In genomic region chr9:114343471-114344187, GRCh38 we compare ENCODE assay signal across 17 cellular contexts. TPM values are rescaled to one million over a fixed set of nuclear protein-coding genes. Genes with fewer than 3 reads are reported as not detected.
DNase-seq lines count a peak whose midpoint lies in the region; ATAC-seq and TF ChIP-seq lines count a peak whose summit lies in the region.
"Had no signal": no experiment of that assay in that cellular context is flagged by ENCODE, and none has a peak within 500 bp of the region (broad histone marks: within the 10 kb centered on the region; RNA-seq: fewer than 3 reads in every experiment).

No MANE protein-coding gene starts in this region.

- H3K4me1 Mint-ChIP-seq in activated CD8-positive, alpha-beta memory T cell treated with anti-CD3 and anti-CD28 coated beads, Interleukin-2, amount 10 ng/mL, durations not matched to agents 7 days and 5 days, result peaks cover 25% of the 10 kb centered on the region
- H3K4me1 Mint-ChIP-seq in activated CD8-positive, alpha-beta T cell treated with anti-CD3 and anti-CD28 coated beads for 36 hours (ENCODE audit: low read depth), result peaks cover 49% of the 10 kb centered on the region
- H3K4me1 Mint-ChIP-seq in stimulated activated effector memory CD8-positive, alpha-beta T cell treated with anti-CD3 and anti-CD28 coated beads, Interleukin-12 subunit alpha, Interleukin-12 subunit beta, amount 100 ng/mL, for 72 hours, result peaks cover 35% of the 10 kb centered on the region

- H3K27me3 Mint-ChIP-seq in activated CD8-positive, alpha-beta memory T cell treated with anti-CD3 and anti-CD28 coated beads, Interleukin-2, amount 10 ng/mL, durations not matched to agents 7 days and 5 days, result no peaks in the 10 kb centered on the region
- no peaks in the 10 kb centered on the region for H3K27me3 Mint-ChIP-seq in activated CD8-positive, alpha-beta T cell treated with anti-CD3 and anti-CD28 coated beads for 36 hours
- H3K27me3 Mint-ChIP-seq: dendritic cell treated with granulocyte-macrophage colony-stimulating factor and Interleukin-4, amounts not matched to agents 40 ng/mL and 50 ng/mL, for 4 days had no signal

- H3K36me3 Mint-ChIP-seq in activated CD8-positive, alpha-beta memory T cell treated with anti-CD3 and anti-CD28 coated beads, Interleukin-2, amount 10 ng/mL, durations not matched to agents 7 days and 5 days, result peaks cover 86% of the 10 kb centered on the region
- peaks cover 89% of the 10 kb centered on the region for H3K36me3 Mint-ChIP-seq in activated CD8-positive, alpha-beta T cell treated with anti-CD3 and anti-CD28 coated beads for 36 hours (ENCODE audit: low read depth)
- peaks cover 100% of the 10 kb centered on the region for H3K36me3 Mint-ChIP-seq in stimulated activated effector memory CD8-positive, alpha-beta T cell treated with anti-CD3 and anti-CD28 coated beads, Interleukin-12 subunit alpha, Interleukin-12 subunit beta, amount 100 ng/mL, for 72 hours

- no peak overlapping the region for H3K4me3 Mint-ChIP-seq in activated CD8-positive, alpha-beta memory T cell treated with anti-CD3 and anti-CD28 coated beads, Interleukin-2, amount 10 ng/mL, durations not matched to agents 7 days and 5 days
- H3K4me3 Mint-ChIP-seq in activated CD8-positive, alpha-beta T cell treated with anti-CD3 and anti-CD28 coated beads for 36 hours, result no peak overlapping the region
- H3K4me3 Mint-ChIP-seq in stimulated activated effector memory CD8-positive, alpha-beta T cell treated with anti-CD3 and anti-CD28 coated beads, Interleukin-12 subunit alpha, Interleukin-12 subunit beta, amount 100 ng/mL, for 72 hours, result no peak overlapping the region
- H3K4me3 Mint-ChIP-seq: dendritic cell treated with granulocyte-macrophage colony-stimulating factor and Interleukin-4, amounts not matched to agents 40 ng/mL and 50 ng/mL, for 4 days; GM23338 had no signal

- intact Hi-C loops in activated CD8-positive, alpha-beta T cell treated with anti-CD3 and anti-CD28 coated beads for 36 hours (cut with micrococcal nuclease), result no loop called here

- no peak for DNase-seq in activated CD8-positive, alpha-beta memory T cell treated with anti-CD3 and anti-CD28 coated beads, Interleukin-2, amount 10 ng/mL, durations not matched to agents 7 days and 5 days
- no peak for DNase-seq in activated CD8-positive, alpha-beta memory T cell treated with anti-CD3 and anti-CD28 coated beads, Interleukin-2, amount 50 U/mL, for 48 hours
- no peak for DNase-seq in activated CD8-positive, alpha-beta T cell treated with anti-CD3 and anti-CD28 coated beads for 36 hours
- DNase-seq in fibroblast of peridontal ligament (ENCODE audit: extremely low read depth) (peak; percentile 32), DMS53 treated with DMSO at 0.1 percent for 48 hours (lab: John Stamatoyannopoulos, UW; ENCODE audit: unreplicated experiment) (no peak)
- DNase-seq in stimulated activated effector memory CD8-positive, alpha-beta T cell treated with anti-CD3 and anti-CD28 coated beads, Interleukin-12 subunit alpha, Interleukin-12 subunit beta, amount 100 ng/mL, for 72 hours (ENCODE audit: low spot score in 2 of 2), result no peak
- DNase-seq: amygdala, NCI-H1694 treated with DMSO at 0.1 percent for 48 hours, NCI-H526, occipital lobe, T-helper 9 cell had no signal

- no peaks in the 10 kb centered on the region for H3K9me3 Mint-ChIP-seq in activated CD8-positive, alpha-beta memory T cell treated with anti-CD3 and anti-CD28 coated beads, Interleukin-2, amount 10 ng/mL, durations not matched to agents 7 days and 5 days (ENCODE audit: low read depth)
- no peaks in the 10 kb centered on the region for H3K9me3 Mint-ChIP-seq in activated CD8-positive, alpha-beta T cell treated with anti-CD3 and anti-CD28 coated beads for 36 hours
- H3K9me3 Mint-ChIP-seq in stimulated activated effector memory CD8-positive, alpha-beta T cell treated with anti-CD3 and anti-CD28 coated beads, Interleukin-12 subunit alpha, Interleukin-12 subunit beta, amount 100 ng/mL, for 72 hours, result no peaks in the 10 kb centered on the region
- H3K9me3 Mint-ChIP-seq: dendritic cell treated with granulocyte-macrophage colony-stimulating factor and Interleukin-4, amounts not matched to agents 40 ng/mL and 50 ng/mL, for 4 days; GM23338 had no signal

- no peak for TF ChIP-seq CTCF in activated CD8-positive, alpha-beta T cell treated with anti-CD3 and anti-CD28 coated beads for 36 hours (IDR thresholded peaks at IDR 0.05)

- POLR2A ChIA-PET in activated CD8-positive, alpha-beta T cell treated with anti-CD3 and anti-CD28 coated beads for 36 hours (lab: Charles Lee), result interaction anchor here (1.6 to 18.4 kb wide), 2 partner anchors 18 to 41 kb away, joined by 6 to 277 read pairs; partner anchors contain the start of gene AKNA

- no peak for ATAC-seq in activated CD8-positive, alpha-beta memory T cell treated with anti-CD3 and anti-CD28 coated beads, Interleukin-2, amount 10 ng/mL, durations not matched to agents 7 days and 5 days
- no peak for ATAC-seq in activated CD8-positive, alpha-beta T cell treated with anti-CD3 and anti-CD28 coated beads for 36 hours
- ATAC-seq in stimulated activated effector memory CD8-positive, alpha-beta T cell treated with anti-CD3 and anti-CD28 coated beads, Interleukin-12 subunit alpha, Interleukin-12 subunit beta, amount 100 ng/mL, for 72 hours, result no peak
- no peak for ATAC-seq in GM19452 (IDR thresholded peaks at IDR 0.05; ENCODE audit: unreplicated experiment)
- no peak for ATAC-seq in GM18867 (IDR thresholded peaks at IDR 0.05; ENCODE audit: unreplicated experiment)
- ATAC-seq: GM23338 had no signal

- peak overlapping the region; percentile 50 for H3K27ac Mint-ChIP-seq in activated CD8-positive, alpha-beta memory T cell treated with anti-CD3 and anti-CD28 coated beads, Interleukin-2, amount 10 ng/mL, durations not matched to agents 7 days and 5 days
- H3K27ac Mint-ChIP-seq in activated CD8-positive, alpha-beta T cell treated with anti-CD3 and anti-CD28 coated beads for 36 hours, result peak overlapping the region; percentile 84
- peak overlapping the region; percentile 92 for H3K27ac Mint-ChIP-seq in stimulated activated effector memory CD8-positive, alpha-beta T cell treated with anti-CD3 and anti-CD28 coated beads, Interleukin-12 subunit alpha, Interleukin-12 subunit beta, amount 100 ng/mL, for 72 hours
- H3K27ac Mint-ChIP-seq: dendritic cell treated with granulocyte-macrophage colony-stimulating factor and Interleukin-4, amounts not matched to agents 40 ng/mL and 50 ng/mL, for 4 days; GM23338 had no signal

- CTCF ChIA-PET in activated CD8-positive, alpha-beta memory T cell treated with anti-CD3 and anti-CD28 coated beads, Interleukin-2, amount 10 ng/mL, durations not matched to agents 7 days and 5 days (lab: Charles Lee), result interaction anchor here (8.4 kb wide), 1 partner anchor 41 kb away, joined by 55 read pairs; the partner anchor contains the start of gene AKNA
- CTCF ChIA-PET in activated CD8-positive, alpha-beta T cell treated with anti-CD3 and anti-CD28 coated beads for 36 hours (lab: Charles Lee), result interaction anchor here (9.9 kb wide), 1 partner anchor 44 kb away, joined by 98 read pairs; the partner anchor contains the start of gene AKNA

RNA-seq across cellular contexts. Expression of gene ORM2, which starts 14.0 kb away (rescaled TPM):
- not detected for total RNA-seq in activated CD8-positive, alpha-beta memory T cell treated with anti-CD3 and anti-CD28 coated beads, Interleukin-2, amount 10 ng/mL, durations not matched to agents 7 days and 5 days
- not detected for total RNA-seq in activated CD8-positive, alpha-beta T cell treated with anti-CD3 and anti-CD28 coated beads for 36 hours
- total RNA-seq: lung microvascular endothelial cell, occipital lobe, RPMI7951 had no signal

RNA-seq across cellular contexts. Expression of gene ORM1, which starts 20.7 kb away (rescaled TPM):
- total RNA-seq in activated CD8-positive, alpha-beta memory T cell treated with anti-CD3 and anti-CD28 coated beads, Interleukin-2, amount 10 ng/mL, durations not matched to agents 7 days and 5 days, result not detected
- total RNA-seq in activated CD8-positive, alpha-beta T cell treated with anti-CD3 and anti-CD28 coated beads for 36 hours, result not detected
- total RNA-seq: GM23338, lung microvascular endothelial cell, occipital lobe, RPMI7951 had no signal

RNA-seq across cellular contexts. Expression of gene AKNA, which starts 44.2 kb away (rescaled TPM):
- 100 to 1,000 TPM; 432 to 500 TPM for total RNA-seq in activated CD8-positive, alpha-beta memory T cell treated with anti-CD3 and anti-CD28 coated beads, Interleukin-2, amount 10 ng/mL, durations not matched to agents 7 days and 5 days
- 100 to 1,000 TPM; 166 to 167 TPM for total RNA-seq in activated CD8-positive, alpha-beta T cell treated with anti-CD3 and anti-CD28 coated beads for 36 hours
